Comparison of ENCODE assay signal across 8 cellular contexts in the genomic region with DNA sequence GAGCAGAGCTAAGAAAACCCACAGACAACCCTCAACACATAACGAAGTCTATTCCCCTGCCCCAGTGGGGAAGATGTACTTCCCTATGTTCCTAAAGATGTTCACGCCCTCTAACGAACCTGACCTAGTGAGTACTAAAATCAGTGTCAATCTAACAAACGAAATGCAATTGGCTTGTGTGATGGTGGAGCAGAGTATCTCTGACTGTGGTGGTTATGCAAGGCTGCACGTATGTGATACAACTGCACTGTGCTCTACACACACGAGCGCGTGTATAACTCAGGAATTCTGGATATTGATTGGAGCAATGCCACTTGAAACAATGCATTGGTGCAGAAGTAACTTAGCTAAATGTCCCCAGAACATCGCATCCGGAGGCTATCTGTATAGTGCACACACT. TPM values are rescaled to one million over a fixed set of nuclear protein-coding genes. Genes with fewer than 3 reads are reported as not detected.
DNase-seq lines count a peak whose midpoint lies in the region; ATAC-seq and TF ChIP-seq lines count a peak whose summit lies in the region.

No MANE protein-coding gene starts in this region.

- TF ChIP-seq CTCF in heart left ventricle (IDR thresholded peaks at IDR 0.05), result no peak

- H3K4me3 ChIP-seq in heart left ventricle (peak overlapping the region; percentile 62 to 99 (median 84)), subcutaneous abdominal adipose tissue (ENCODE audit: low read depth in 1 of 5, low read length in 5 of 5) (peak overlapping the region; percentile 80 to 87 (median 82))

- H3K36me3 Mint-ChIP-seq in activated naive CD4-positive, alpha-beta T cell treated with anti-CD3 and anti-CD28 coated beads, Interleukin-2, amount 50 U/mL, for 72 hours, result peaks cover 5 to 18% of the 10 kb centered on the region in 2 donors

- no peaks in the 10 kb centered on the region for H3K9me3 Mint-ChIP-seq in activated naive CD4-positive, alpha-beta T cell treated with anti-CD3 and anti-CD28 coated beads, Interleukin-2, amount 50 U/mL, for 72 hours

- H3K27me3 ChIP-seq in heart left ventricle (no peaks in the 10 kb centered on the region), subcutaneous abdominal adipose tissue (ENCODE audit: control insufficient read depth in 5 of 5, insufficient read depth in 4 of 5, low read length in 5 of 5) (no peaks in the 10 kb centered on the region)

- H3K36me3 ChIP-seq in heart left ventricle (peaks cover 0 to 45% (median 28%) of the 10 kb centered on the region in 9 donors), subcutaneous abdominal adipose tissue (ENCODE audit: control insufficient read depth in 5 of 5, insufficient read depth in 5 of 5, low read length in 5 of 5) (peaks cover 0 to 20% (median 16%) of the 10 kb centered on the region in 5 donors)

- H3K9me3 ChIP-seq in heart left ventricle (no peaks in the 10 kb centered on the region), subcutaneous abdominal adipose tissue (ENCODE audit: control insufficient read depth in 5 of 5, low read length in 5 of 5) (no peaks in the 10 kb centered on the region)

- DNase-seq in heart left ventricle, result no peak
- no peak for DNase-seq in Right ventricle myocardium inferior (ENCODE audit: missing footprints)
- no peak for DNase-seq in activated naive CD4-positive, alpha-beta T cell treated with anti-CD3 and anti-CD28 coated beads, Interleukin-2, amount 50 U/mL, for 72 hours (ENCODE audit: low spot score in 2 of 2)
- peak; percentile 60 for DNase-seq in iris pigment epithelial cell (ENCODE audit: low read depth)
- DNase-seq in iPS-NIHi11 (ENCODE audit: low spot score), result no peak

- 23 to 32% (median 27%) methylated on average over 10 of the region's 10 CpGs for WGBS in heart left ventricle, 4 donors

- ATAC-seq in heart left ventricle (no peak), Right ventricle myocardium inferior (no peak), HG03159 (IDR thresholded peaks at IDR 0.05; ENCODE audit: unreplicated experiment) (no peak), GM19455 (IDR thresholded peaks at IDR 0.05; ENCODE audit: unreplicated experiment) (no peak)
- no peak for ATAC-seq in activated naive CD4-positive, alpha-beta T cell treated with anti-CD3 and anti-CD28 coated beads, Interleukin-2, amount 50 U/mL, for 72 hours

- intact Hi-C loops in heart left ventricle (cut with DNase I) (loop anchor here in 2 of 10 donors (5.0 kb wide), 2 partner anchors 76 to 199 kb away; partner anchors contain the start of genes GDI2 (in 1 of the 2) and RBM17 (in 1 of the 2)), Right ventricle myocardium inferior (cut with DNase I) (loop anchor here (5.0 kb wide), 1 partner anchor 76 kb away; the partner anchor contains the start of gene GDI2)

- H3K27ac Mint-ChIP-seq in activated naive CD4-positive, alpha-beta T cell treated with anti-CD3 and anti-CD28 coated beads, Interleukin-2, amount 50 U/mL, for 72 hours, result peak overlapping the region; percentile 63 to 77

- H3K27ac ChIP-seq in heart left ventricle, result peak overlapping the region in 5 of 12 donors; percentile 28 to 92 (median 87)
- H3K27ac ChIP-seq in subcutaneous abdominal adipose tissue (ENCODE audit: low read depth, low read length), result no peak overlapping the region

- no peak for TF ChIP-seq POLR2A in heart left ventricle (IDR thresholded peaks at IDR 0.05)

- peaks cover 0 to 53% (median 40%) of the 10 kb centered on the region in 12 donors for H3K4me1 ChIP-seq in heart left ventricle
- H3K4me1 ChIP-seq in subcutaneous abdominal adipose tissue (ENCODE audit: control insufficient read depth in 5 of 5, insufficient read depth in 5 of 5, low read length in 5 of 5), result peaks cover 14 to 37% (median 34%) of the 10 kb centered on the region in 5 donors

- H3K9ac ChIP-seq in subcutaneous abdominal adipose tissue (ENCODE audit: low read length in 5 of 5), result peak overlapping the region; percentile 65 to 84 (median 71)

RNA-seq across cellular contexts. Expression of gene ANKRD16, which starts 1.3 kb away (rescaled TPM):
- total RNA-seq in heart left ventricle, result 1 to 10 TPM; 1.7 to 5.0 (median 2.9) TPM
- polyA plus RNA-seq in heart left ventricle, result 1 to 10 TPM; 2.0 to 2.7 TPM
- 2.5 TPM for total RNA-seq in Right ventricle myocardium inferior
- 1 to 10 TPM; 3.3 to 6.8 TPM for total RNA-seq in activated naive CD4-positive, alpha-beta T cell treated with anti-CD3 and anti-CD28 coated beads, Interleukin-2, amount 50 U/mL, for 72 hours

RNA-seq across cellular contexts. Expression of gene FBH1, which starts 1.7 kb away (rescaled TPM):
- total RNA-seq in heart left ventricle, result 100 to 1,000 TPM in 2 of 9 donors, 10 to 100 TPM in 7; 57.4 to 111 (median 83.5) TPM
- 10 to 100 TPM; 59.1 to 84.4 TPM for polyA plus RNA-seq in heart left ventricle
- total RNA-seq in Right ventricle myocardium inferior, result 78.1 TPM
- 10 to 100 TPM; 51.8 to 53.5 TPM for total RNA-seq in activated naive CD4-positive, alpha-beta T cell treated with anti-CD3 and anti-CD28 coated beads, Interleukin-2, amount 50 U/mL, for 72 hours
